1 cellular context compared by ENCODE assay signal in genomic region chr17:32007463-32008298, GRCh38.
TF ChIP-seq lines count a peak whose summit lies in the region.

No MANE protein-coding gene starts in this region.

TF ChIP-seq in H1, 55 proteins besides CTCF, POLR2A, EP300 and RAD21 (continued from another document):
- no peak for TF ChIP-seq CBX5 (IDR thresholded peaks at IDR 0.05; ENCODE audit: low read depth, low read length)
- no peak for TF ChIP-seq EZH2 (IDR thresholded peaks at IDR 0.05; ENCODE audit: low read depth, low read length, severe bottlenecking)
- 0 out of 2 replicates have a peak, but pooled peaks have one; percentile 15 for TF ChIP-seq CREB1 (IDR thresholded peaks at IDR 0.05)
- no peak for TF ChIP-seq RBBP5 (IDR thresholded peaks at IDR 0.05; ENCODE audit: borderline replicate concordance, low read depth, low read length)
- TF ChIP-seq TAF1 (IDR thresholded peaks at IDR 0.05; ENCODE audit: low read depth, low read length) = peak; percentile 52; the same call in 1 of the 2 replicates
- peak; percentile 13; the same call in 1 of the 2 replicates for TF ChIP-seq TBP (IDR thresholded peaks at IDR 0.05; ENCODE audit: low read depth, low read length)
- TF ChIP-seq KDM4A (IDR thresholded peaks at IDR 0.05; ENCODE audit: low read depth, low read length, severe bottlenecking) = peak; percentile 64
- TF ChIP-seq ASH2L (IDR thresholded peaks at IDR 0.05; ENCODE audit: low read length) = peak; percentile 27
- no peak for TF ChIP-seq USF2 (IDR thresholded peaks at IDR 0.05; ENCODE audit: low read length)
- TF ChIP-seq RFX5 (IDR thresholded peaks at IDR 0.05; ENCODE audit: borderline replicate concordance, low read depth, low read length) = no peak
- peak; percentile 82 for TF ChIP-seq POLR2AphosphoS5 (IDR thresholded peaks at IDR 0.05; ENCODE audit: low read depth, low read length)
- no peak for TF ChIP-seq GTF2F1 (IDR thresholded peaks at IDR 0.05; ENCODE audit: borderline replicate concordance, low read depth, low read length)
- TF ChIP-seq PHF8 (conservative IDR thresholded peaks at IDR 0.05; ENCODE audit: low read depth, low read length) = peak; percentile 40; the same call in 1 of the 2 replicates
- TF ChIP-seq YY1 (IDR thresholded peaks at IDR 0.05; ENCODE audit: low read depth, low read length) = 0 out of 2 replicates have a peak, but pooled peaks have one; percentile 9
TF ChIP-seq in H1: peak in this region for 9.
